Comparison of ENCODE assay signal across 1 cellular context in genomic region chr3:45544719-45545296, GRCh38.
TF ChIP-seq lines count a peak whose summit lies in the region.

No MANE protein-coding gene starts in this region.

TF ChIP-seq in H1, 55 proteins besides CTCF, POLR2A, EP300 and RAD21:
- TF ChIP-seq CHD2 (IDR thresholded peaks at IDR 0.05; ENCODE audit: low read length) (no peak), SIX5 (IDR thresholded peaks at IDR 0.05; ENCODE audit: low read depth, low read length) (no peak), CEBPB (IDR thresholded peaks at IDR 0.05; ENCODE audit: low read depth, low read length) (peak; percentile 51), ATF3 (IDR thresholded peaks at IDR 0.05; ENCODE audit: insufficient read depth, low read depth, low read length) (no peak), MAX (IDR thresholded peaks at IDR 0.05) (no peak)
